ENCODE assay signal across 11 cellular contexts in the genomic region with DNA sequence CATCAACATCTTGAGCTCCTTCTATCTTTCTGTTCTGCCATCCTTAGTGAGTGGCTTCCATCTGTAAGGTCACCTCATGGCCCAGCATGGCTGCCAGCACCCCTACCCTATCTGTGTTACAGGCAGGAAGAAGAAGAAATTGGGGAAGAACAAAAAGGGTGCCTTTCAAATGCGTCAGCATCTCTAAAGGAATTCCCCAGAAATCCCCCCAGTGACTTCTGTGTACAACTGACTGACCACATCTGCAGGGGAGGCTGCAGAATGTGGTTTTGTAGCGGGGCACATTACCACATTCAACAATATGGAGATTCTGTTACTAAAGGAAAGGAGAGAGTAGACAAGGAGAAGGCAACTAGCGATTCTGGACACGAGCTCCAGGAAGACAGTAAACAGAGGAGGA. TPM values are rescaled to one million over a fixed set of nuclear protein-coding genes. Genes with fewer than 3 reads are reported as not detected.
DNase-seq lines count a peak whose midpoint lies in the region; ATAC-seq, FAIRE-seq and TF ChIP-seq lines count a peak whose summit lies in the region.
"Had no signal": no experiment of that assay in that cellular context is flagged by ENCODE, and none has a peak within 500 bp of the region (broad histone marks: within the 10 kb centered on the region; RNA-seq: fewer than 3 reads in every experiment).

No MANE protein-coding gene starts in this region.

- ATAC-seq in GM19372 (IDR thresholded peaks at IDR 0.05; ENCODE audit: low read depth, unreplicated experiment) (peak; percentile 46), IMR-90 (ENCODE audit: low read depth) (no peak)

- no peak overlapping the region for H2AK9ac ChIP-seq in IMR-90 (replicated peaks; ENCODE audit: low read depth, low read length, poor library complexity)

- peak overlapping the region in 1 of 2 experiments; percentile 53; a peak in 1 of 4 replicates for H4K8ac ChIP-seq in IMR-90 (ENCODE audit: low read depth in 2 of 2, low read length in 2 of 2)

- no peak overlapping the region for H3K4me2 ChIP-seq in IMR-90 (ENCODE audit: low read depth, low read length)

- no peak overlapping the region for H3K18ac ChIP-seq in IMR-90 (ENCODE audit: low read depth, low read length)

- no peak overlapping the region for H3K4me3 ChIP-seq in IMR-90 (ENCODE audit: insufficient read depth, low read depth, low read length)
- H3K4me3 ChIP-seq in cardiac fibroblast (replicated peaks in 1 of 2; ENCODE audit: low read depth in 2 of 2, low read length in 2 of 2) = no peak overlapping the region
- H3K4me3 ChIP-seq: transverse colon had no signal

- no peak overlapping the region for H3K56ac ChIP-seq in IMR-90 (ENCODE audit: extremely low read depth, insufficient read depth, low read length)

- intact Hi-C loops in IMR-90 (cut with micrococcal nuclease) = loop anchor here (5.0 to 10.0 kb wide), 4 partner anchors 83 to 1243 kb away; a partner anchor contains a TSS

- TF ChIP-seq CTCF in IMR-90 (conservative IDR thresholded peaks at IDR 0.05; ENCODE audit: low read depth, low read length) (no peak), cardiac fibroblast (IDR thresholded peaks at IDR 0.05; ENCODE audit: low read depth, low read length) (no peak)

- H4K20me1 ChIP-seq in IMR-90 (ENCODE audit: insufficient read depth, low read length) = no peaks in the 10 kb centered on the region

- CTCF ChIA-PET in IMR-90 (lab: Yijun Ruan, JAX) = interaction anchor here (0.6 to 1.2 kb wide), 5 partner anchors 9 to 1409 kb away, joined by 3 to 7 read pairs (median 4); no protein-coding TSS in a partner anchor

- POLR2A ChIA-PET in IMR-90 (lab: Charles Lee; ENCODE audit: unreplicated experiment) = interaction anchor here (0.6 kb wide), 1 partner anchor 428 kb away, joined by 5 read pairs; no protein-coding TSS in a partner anchor

- 0 out of 3 replicates have a peak overlapping the region, but pooled peaks have one; percentile 11 for H2BK15ac ChIP-seq in IMR-90 (ENCODE audit: low read depth, low read length)

- no peak for FAIRE-seq in HTR-8/SVneo (lab: Jason Lieb, UNC)
- FAIRE-seq: G401.6, TTC549 had no signal

- H3K4ac ChIP-seq in IMR-90 (ENCODE audit: low read depth, low read length) = no peak overlapping the region

- no peak for TF ChIP-seq RAD21 in IMR-90 (IDR thresholded peaks at IDR 0.05; ENCODE audit: low read length)

- no peak overlapping the region for H3K23ac ChIP-seq in IMR-90 (ENCODE audit: low read depth, low read length)

- dilution Hi-C loops in IMR-90 (cut with HindIII; ENCODE audit: low sequenced_read_pairs, unreplicated experiment) = no loop called here

- H3K4me1 ChIP-seq in IMR-90 (ENCODE audit: control insufficient read depth, insufficient read depth, low read length) = peaks cover 8% of the 10 kb centered on the region

- in situ Hi-C loops in IMR-90 (cut with MboI; ENCODE audit: low sequenced_read_pairs) = loop anchor here (10.0 to 25.0 kb wide), 4 partner anchors 623 to 1406 kb away; a partner anchor contains a TSS

- no peak overlapping the region for H3K14ac ChIP-seq in IMR-90 (replicated peaks; ENCODE audit: low read depth, low read length)

- TF ChIP-seq POLR2A in IMR-90 (IDR thresholded peaks at IDR 0.05; ENCODE audit: low read depth, low read length) = no peak

- no peak overlapping the region for H2BK20ac ChIP-seq in IMR-90 (ENCODE audit: low read depth, low read length)

- H4K5ac ChIP-seq in IMR-90 (ENCODE audit: low read depth, low read length) = no peak overlapping the region

- H3K27ac ChIP-seq in IMR-90 (ENCODE audit: insufficient read depth, low read length) = no peak overlapping the region
- H3K27ac ChIP-seq: transverse colon had no signal

- H3K9ac ChIP-seq in IMR-90 (ENCODE audit: low read depth, low read length) = no peak overlapping the region

- no peak overlapping the region for H2AFZ ChIP-seq in IMR-90 (replicated peaks; ENCODE audit: low read length, poor library complexity)

- WGBS in IMR-90 (ENCODE audit: extremely low coverage in 2 of 2, insufficient read length in 1 of 2), 2 experiments = no CpG with 5 or more reads among the region's 4 CpGs

- H3K79me1 ChIP-seq in IMR-90 (ENCODE audit: low read depth in 1 of 2, low read length in 2 of 2) = no peaks in the 10 kb centered on the region

- no TSS peak for BruUV-seq in IMR-90 (replicated peaks; lab: Mats Ljungman, UMichigan)

- H2AK5ac ChIP-seq in IMR-90 (ENCODE audit: low read depth, low read length) = no peak overlapping the region

- no peaks in the 10 kb centered on the region for H3K9me3 ChIP-seq in IMR-90 (ENCODE audit: control insufficient read depth, insufficient read depth, low read length)
- H3K9me3 ChIP-seq: transverse colon had no signal

- peak; percentile 26 for DNase-seq in CMK (ENCODE audit: low read depth)
- DNase-seq in IMR-90 = peak; percentile 72
- DNase-seq in cardiac fibroblast (ENCODE audit: low read depth in 2 of 2) = peak; percentile 5 to 57
- DNase-seq in T-helper 9 cell = no peak
- DNase-seq in HTR-8/SVneo (ENCODE audit: insufficient read length, low spot score) = no peak
- no peak for DNase-seq in OCI-M2 (lab: John Stamatoyannopoulos, UW; ENCODE audit: unreplicated experiment)
- no peak for DNase-seq in NCI-H2227 (lab: John Stamatoyannopoulos, UW; ENCODE audit: unreplicated experiment)
- DNase-seq: transverse colon had no signal

- H4K91ac ChIP-seq in IMR-90 (ENCODE audit: insufficient read depth, low read depth, low read length) = no peak overlapping the region

- no peaks in the 10 kb centered on the region for H3K36me3 ChIP-seq in IMR-90 (ENCODE audit: control insufficient read depth, insufficient read depth, low read length)
- H3K36me3 ChIP-seq: transverse colon had no signal

- no peaks in the 10 kb centered on the region for H3K27me3 ChIP-seq in IMR-90 (ENCODE audit: control insufficient read depth, insufficient read depth, low read length)
- H3K27me3 ChIP-seq: transverse colon had no signal

- no peak overlapping the region for H2BK120ac ChIP-seq in IMR-90 (ENCODE audit: low read depth, low read length)

- peaks cover 6% of the 10 kb centered on the region; the same call in 1 of the 2 replicates for H3K9me1 ChIP-seq in IMR-90 (ENCODE audit: insufficient read depth, low read length)

- H2BK5ac ChIP-seq in IMR-90 (ENCODE audit: low read depth, low read length, poor library complexity, severe bottlenecking) = no peak overlapping the region

TF ChIP-seq in IMR-90, 13 proteins besides CTCF, POLR2A, EP300 and RAD21:
- no peak for TF ChIP-seq MAZ (IDR thresholded peaks at IDR 0.05; ENCODE audit: borderline replicate concordance, low read depth, low read length)
- no peak for TF ChIP-seq SMC3 (IDR thresholded peaks at IDR 0.05; ENCODE audit: low read depth, low read length)
- TF ChIP-seq CEBPB (IDR thresholded peaks at IDR 0.05; ENCODE audit: low read depth, low read length) = no peak
- TF ChIP-seq BHLHE40 (IDR thresholded peaks at IDR 0.05; ENCODE audit: low read depth, low read length) = no peak; the same call in 1 of the 2 replicates
- TF ChIP-seq, protein P1, sequence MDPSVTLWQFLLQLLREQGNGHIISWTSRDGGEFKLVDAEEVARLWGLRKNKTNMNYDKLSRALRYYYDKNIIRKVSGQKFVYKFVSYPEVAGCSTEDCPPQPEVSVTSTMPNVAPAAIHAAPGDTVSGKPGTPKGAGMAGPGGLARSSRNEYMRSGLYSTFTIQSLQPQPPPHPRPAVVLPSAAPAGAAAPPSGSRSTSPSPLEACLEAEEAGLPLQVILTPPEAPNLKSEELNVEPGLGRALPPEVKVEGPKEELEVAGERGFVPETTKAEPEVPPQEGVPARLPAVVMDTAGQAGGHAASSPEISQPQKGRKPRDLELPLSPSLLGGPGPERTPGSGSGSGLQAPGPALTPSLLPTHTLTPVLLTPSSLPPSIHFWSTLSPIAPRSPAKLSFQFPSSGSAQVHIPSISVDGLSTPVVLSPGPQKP (IDR thresholded peaks at IDR 0.05; ENCODE audit: borderline replicate concordance, low read depth, low read length) = no peak
- no peak for TF ChIP-seq FOS (IDR thresholded peaks at IDR 0.05; ENCODE audit: low read depth, low read length)
- no peak for TF ChIP-seq NFE2L2 (IDR thresholded peaks at IDR 0.05; ENCODE audit: low read depth, low read length)
- TF ChIP-seq RCOR1 (IDR thresholded peaks at IDR 0.05; ENCODE audit: insufficient replicate concordance, low read length) = no peak
- no peak for TF ChIP-seq MXI1 (IDR thresholded peaks at IDR 0.05; ENCODE audit: borderline replicate concordance, low read depth, low read length)
- TF ChIP-seq, protein P2, sequence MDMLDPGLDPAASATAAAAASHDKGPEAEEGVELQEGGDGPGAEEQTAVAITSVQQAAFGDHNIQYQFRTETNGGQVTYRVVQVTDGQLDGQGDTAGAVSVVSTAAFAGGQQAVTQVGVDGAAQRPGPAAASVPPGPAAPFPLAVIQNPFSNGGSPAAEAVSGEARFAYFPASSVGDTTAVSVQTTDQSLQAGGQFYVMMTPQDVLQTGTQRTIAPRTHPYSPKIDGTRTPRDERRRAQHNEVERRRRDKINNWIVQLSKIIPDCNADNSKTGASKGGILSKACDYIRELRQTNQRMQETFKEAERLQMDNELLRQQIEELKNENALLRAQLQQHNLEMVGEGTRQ (IDR thresholded peaks at IDR 0.05; ENCODE audit: low read depth, low read length) = no peak
- no peak for TF ChIP-seq CHD1 (IDR thresholded peaks at IDR 0.05; ENCODE audit: low read depth, low read length)
- TF ChIP-seq RFX5 (IDR thresholded peaks at IDR 0.05; ENCODE audit: low read depth, low read length) = no peak

RNA-seq across cellular contexts. Expression of a gene that starts 40.1 kb away (rescaled TPM):
- total RNA-seq in IMR-90 (2012; rRNA removed) = 33.9 and 38.4 TPM in 2 replicates
- 35.1 and 36.4 TPM in 2 replicates for polyA plus RNA-seq in IMR-90 (2012; rRNA removed)
- polyA plus RNA-seq in IMR-90 (2012; cell fraction: cytosol; rRNA removed) = 28.1 and 31.3 TPM in 2 replicates
- polyA plus RNA-seq in IMR-90 (2012; cell fraction: nucleus; rRNA removed; ENCODE audit: low replicate concordance) = 20.4 and 43.6 TPM in 2 replicates

RNA-seq across cellular contexts. Expression of a gene that starts 40.5 kb away (rescaled TPM):
- total RNA-seq in IMR-90 (2012; rRNA removed) = 180 and 184 TPM in 2 replicates
- polyA plus RNA-seq in IMR-90 (2012; rRNA removed) = 281 and 285 TPM in 2 replicates
- polyA plus RNA-seq in IMR-90 (2012; cell fraction: cytosol; rRNA removed) = 432 and 436 TPM in 2 replicates
- polyA plus RNA-seq in IMR-90 (2012; cell fraction: nucleus; rRNA removed; ENCODE audit: low replicate concordance) = 116 and 149 TPM in 2 replicates

Comparison
In these comparisons a context has a peak if more than half of its experiments do, and no peak if none do; other contexts are left out.
1. DNase-seq: peak in CMK (single experiment), IMR-90 (single experiment) and cardiac fibroblast (2 of 2); none in T-helper 9 cell (single experiment), HTR-8/SVneo (single experiment), OCI-M2 (single experiment) and NCI-H2227 (single experiment).